ENCODE assay signal across 9 cellular contexts in genomic region chr22:43128928-43129424, GRCh38. TPM values are rescaled to one million over a fixed set of nuclear protein-coding genes. Genes with fewer than 3 reads are reported as not detected.
A peak's percentile ranks its signal among the peaks of the same experiment; 100 is the strongest.
DNase-seq lines count a peak whose midpoint lies in the region; ATAC-seq, FAIRE-seq and TF ChIP-seq lines count a peak whose summit lies in the region.
"Had no signal": no experiment of that assay in that cellular context is flagged by ENCODE, and none has a peak within 500 bp of the region (broad histone marks: within the 10 kb centered on the region; RNA-seq: fewer than 3 reads in every experiment).

No MANE protein-coding gene starts in this region.

- ATAC-seq in GM12878, result peak; percentile 41
- no peak for ATAC-seq in HG03342 (IDR thresholded peaks at IDR 0.05; ENCODE audit: unreplicated experiment)

- no peak for FAIRE-seq in GM12878 (lab: Jason Lieb, UNC)

- no peaks in the 10 kb centered on the region for H4K20me1 ChIP-seq in GM12878 (ENCODE audit: control insufficient read depth, insufficient read depth)

- RAD21 ChIA-PET in GM12878 (lab: Charles Lee; ENCODE audit: unreplicated experiment), result no interaction called here

- no peak for TF ChIP-seq RAD21 in GM12878 (IDR thresholded peaks at IDR 0.05; ENCODE audit: insufficient read depth, low read depth, low read length)

- no peak for TF ChIP-seq CTCF in GM12878 (IDR thresholded peaks at IDR 0.05 in 2 of 3, conservative IDR thresholded peaks at IDR 0.05 in 1 of 3; ENCODE audit: control insufficient read depth in 2 of 3, extremely low read depth in 1 of 3, insufficient read depth in 1 of 3, low read depth in 3 of 3, low read length in 3 of 3)

- peak; percentile 88 for DNase-seq in COR-L47 (lab: John Stamatoyannopoulos, UW)
- peak; percentile 27 to 61 for DNase-seq in NCI-H187 (lab: John Stamatoyannopoulos, UW)
- DNase-seq in GM12878 (ENCODE audit: low read depth, low spot score), result no peak
- no peak for DNase-seq in OCI-M1 (lab: John Stamatoyannopoulos, UW)
- DNase-seq in NCI-H446 (lab: John Stamatoyannopoulos, UW), result no peak
- DNase-seq: CD4-positive, CD25-positive, alpha-beta regulatory T cell; esophagus squamous epithelium; mesendoderm had no signal

- H3K9ac ChIP-seq in GM12878 (ENCODE audit: control insufficient read depth, insufficient read depth, low read length), result no peak overlapping the region

- no peak for TF ChIP-seq POLR2A in GM12878 (IDR thresholded peaks at IDR 0.05; ENCODE audit: low read depth, low read length)

- CTCF ChIA-PET in GM12878 (lab: Yijun Ruan, JAX), result no interaction called here

- no peak overlapping the region for H2AFZ ChIP-seq in GM12878 (ENCODE audit: control insufficient read depth, low read depth, low read length)

- no peak overlapping the region for H3K4me2 ChIP-seq in GM12878 (ENCODE audit: control insufficient read depth, insufficient read depth)

- peaks cover 1 to 4% of the 10 kb centered on the region in 2 experiments; a peak in 3 of 4 replicates for H3K36me3 ChIP-seq in GM12878 (ENCODE audit: control insufficient read depth in 2 of 2, insufficient read depth in 2 of 2, low read length in 1 of 2)

- in situ Hi-C loops in GM12878 (cut with MboI), result no loop called here

- no peak overlapping the region for H3K27ac ChIP-seq in GM12878 (ENCODE audit: control insufficient read depth, insufficient read depth)

- TF ChIP-seq EP300 in GM12878 (IDR thresholded peaks at IDR 0.05; ENCODE audit: borderline replicate concordance in 1 of 2, control insufficient read depth in 1 of 2, low read depth in 2 of 2, low read length in 2 of 2), result no peak

- WGBS in GM12878 (ENCODE audit: insufficient coverage, insufficient replicate concordance, low lambda C conversion rate, missing lambda C conversion rate), result 49% methylated on average over 18 of the region's 20 CpGs

- no TSS peak for BruUV-seq in GM12878 (replicated peaks; lab: Mats Ljungman, UMichigan)

- intact Hi-C loops in GM12878 (cut with micrococcal nuclease; ENCODE audit: unreplicated experiment), result no loop called here

- POLR2A ChIA-PET in GM12878 (lab: Charles Lee), result no interaction called here

- no peaks in the 10 kb centered on the region for H3K9me3 ChIP-seq in GM12878 (replicated peaks; ENCODE audit: control insufficient read depth, insufficient read depth, low read length)
- H3K9me3 ChIP-seq: esophagus squamous epithelium had no signal

- no peaks in the 10 kb centered on the region for H3K79me2 ChIP-seq in GM12878 (ENCODE audit: control insufficient read depth, insufficient read depth, low read length)

- no peak overlapping the region for H3K4me3 ChIP-seq in GM12878
- H3K4me3 ChIP-seq: esophagus squamous epithelium had no signal

- no peaks in the 10 kb centered on the region for H3K27me3 ChIP-seq in GM12878 (replicated peaks in 1 of 2; ENCODE audit: control insufficient read depth in 2 of 2, insufficient read depth in 2 of 2, low read length in 1 of 2)
- H3K27me3 ChIP-seq: esophagus squamous epithelium had no signal

- H3K4me1 ChIP-seq in GM12878 (ENCODE audit: control insufficient read depth, insufficient read depth, low read length), result peaks cover 31% of the 10 kb centered on the region

- SMC1A ChIA-PET in GM12878 (lab: Charles Lee; ENCODE audit: uncharacterized antibody, unreplicated experiment), result no interaction called here

RNA-seq across cellular contexts. Expression of gene MCAT, which starts 14.2 kb away (rescaled TPM):
- total RNA-seq in GM12878 (2013; cell fraction: nucleolus; rRNA removed), result 32.5 and 52.1 TPM in 2 replicates
- total RNA-seq in GM12878 (2014; rRNA removed), result 20.6 and 22.3 TPM in 2 replicates
- 9.9 and 11.8 TPM in 2 replicates for total RNA-seq in GM12878 (2014; rRNA removed; fragmentation: Illumina TruSeq; extraction: Trizol)
- total RNA-seq in GM12878 (2021), result 26.2 and 26.5 TPM in 2 replicates
- 4.2 TPM for polyA plus RNA-seq in GM12878 (2011; ENCODE audit: low read depth)
- polyA plus RNA-seq in GM12878 (2011; rRNA removed), result 12.1 and 16.5 TPM in 2 replicates
- polyA plus RNA-seq in GM12878 (2011; cell fraction: cytosol; rRNA removed), result 22.5 and 34.9 TPM in 2 replicates
- polyA plus RNA-seq in GM12878 (2011; cell fraction: nucleus; rRNA removed), result 15.9 and 25.4 TPM in 2 replicates
- polyA plus RNA-seq in GM12878 (2012), result 10.8 and 11.2 TPM in 2 replicates
- 5.3 and 11.9 TPM in 2 replicates for polyA plus RNA-seq in GM12878 (2014; fragmentation: Illumina TruSeq; extraction: Trizol)
- polyA plus RNA-seq in GM12878 (2014; fragmentation: Nextera tagmentation; extraction: Ambion mirVana), result 10 to 100 TPM in 1 of 2 experiments, 1 to 10 TPM in 1; 3.6 to 10.8 TPM
- 29.1 and 30.8 TPM in 2 replicates for polyA plus RNA-seq in GM12878 (2014; rRNA removed)
- 10 to 100 TPM; 22.1 to 26.4 TPM for polyA plus RNA-seq in GM12878 (2016; fragmentation: Nextera tagmentation; extraction: Ambion mirVana)
- polyA minus RNA-seq in GM12878 (2011; rRNA and poly(A)+ RNA removed), result 10.9 and 19.5 TPM in 2 replicates
- 7.1 and 9.0 TPM in 2 replicates for polyA minus RNA-seq in GM12878 (2011; cell fraction: cytosol; rRNA and poly(A)+ RNA removed)
- 5.9 and 15.7 TPM in 2 replicates for polyA minus RNA-seq in GM12878 (2011; cell fraction: nucleus; rRNA and poly(A)+ RNA removed)

RNA-seq across cellular contexts. Expression of gene BIK, which starts 18.4 kb away (rescaled TPM):
- total RNA-seq in GM12878 (2013; cell fraction: nucleolus; rRNA removed), result not detected in 2 replicates
- total RNA-seq in GM12878 (2014; rRNA removed), result 9.8 and 10.5 TPM in 2 replicates
- 2.7 TPM in 2 replicates for total RNA-seq in GM12878 (2014; rRNA removed; fragmentation: Illumina TruSeq; extraction: Trizol)
- 6.3 and 8.0 TPM in 2 replicates for total RNA-seq in GM12878 (2021)
- 2.3 TPM for polyA plus RNA-seq in GM12878 (2011; ENCODE audit: low read depth)
- 0.16 and 0.33 TPM in 2 replicates for polyA plus RNA-seq in GM12878 (2011; rRNA removed)
- polyA plus RNA-seq in GM12878 (2011; cell fraction: cytosol; rRNA removed), result 1.0 and 1.1 TPM in 2 replicates
- 0.70 and 1.0 TPM in 2 replicates for polyA plus RNA-seq in GM12878 (2011; cell fraction: nucleus; rRNA removed)
- polyA plus RNA-seq in GM12878 (2012), result 2.5 and 3.6 TPM in 2 replicates
- polyA plus RNA-seq in GM12878 (2014; fragmentation: Illumina TruSeq; extraction: Trizol), result 1.6 TPM in 1 of 2 replicates, not detected in the other
- 1 to 10 TPM; 1.4 to 1.5 TPM for polyA plus RNA-seq in GM12878 (2014; fragmentation: Nextera tagmentation; extraction: Ambion mirVana)
- 7.5 TPM in 2 replicates for polyA plus RNA-seq in GM12878 (2014; rRNA removed)
- polyA plus RNA-seq in GM12878 (2016; fragmentation: Nextera tagmentation; extraction: Ambion mirVana), result 1 to 10 TPM; 5.1 to 5.6 TPM
- polyA minus RNA-seq in GM12878 (2011; rRNA and poly(A)+ RNA removed), result not detected in 2 replicates
- not detected in 2 replicates for polyA minus RNA-seq in GM12878 (2011; cell fraction: cytosol; rRNA and poly(A)+ RNA removed)
- not detected in 2 replicates for polyA minus RNA-seq in GM12878 (2011; cell fraction: nucleus; rRNA and poly(A)+ RNA removed)

RNA-seq across cellular contexts. Expression of gene TSPO, which starts 22.4 kb away (rescaled TPM):
- 4.2 and 6.8 TPM in 2 replicates for total RNA-seq in GM12878 (2013; cell fraction: nucleolus; rRNA removed)
- total RNA-seq in GM12878 (2014; rRNA removed) (41.3 and 50.5 TPM in 2 replicates), GM12878 (2014; rRNA removed; fragmentation: Illumina TruSeq; extraction: Trizol) (4.9 and 6.6 TPM in 2 replicates), GM12878 (2021) (25.8 and 31.6 TPM in 2 replicates)
- polyA plus RNA-seq in GM12878 (2011; ENCODE audit: low read depth), result 6.8 TPM
- polyA plus RNA-seq in GM12878 (2011; rRNA removed) (6.1 and 11.7 TPM in 2 replicates), GM12878 (2014; fragmentation: Illumina TruSeq; extraction: Trizol) (1.4 TPM in 1 of 2 replicates, not detected in the other), GM12878 (2014; fragmentation: Nextera tagmentation; extraction: Ambion mirVana) (1 to 10 TPM; 1.8 to 3.4 TPM), GM12878 (2014; rRNA removed) (41.1 and 46.8 TPM in 2 replicates), GM12878 (2016; fragmentation: Nextera tagmentation; extraction: Ambion mirVana) (10 to 100 TPM; 27.1 to 30.8 TPM)
- polyA plus RNA-seq in GM12878 (2011; cell fraction: cytosol; rRNA removed), result 23.6 and 34.9 TPM in 2 replicates
- 19.5 and 31.3 TPM in 2 replicates for polyA plus RNA-seq in GM12878 (2011; cell fraction: nucleus; rRNA removed)
- polyA plus RNA-seq in GM12878 (2012), result 14.1 and 30.7 TPM in 2 replicates
- 1.7 and 11.1 TPM in 2 replicates for polyA minus RNA-seq in GM12878 (2011; rRNA and poly(A)+ RNA removed)
- 3.7 and 5.5 TPM in 2 replicates for polyA minus RNA-seq in GM12878 (2011; cell fraction: cytosol; rRNA and poly(A)+ RNA removed)
- polyA minus RNA-seq in GM12878 (2011; cell fraction: nucleus; rRNA and poly(A)+ RNA removed), result 3.1 and 6.0 TPM in 2 replicates

RNA-seq across cellular contexts. Expression of gene TTLL1, which starts 39.8 kb away (rescaled TPM):
- 2.4 and 2.7 TPM in 2 replicates for total RNA-seq in GM12878 (2013; cell fraction: nucleolus; rRNA removed)
- total RNA-seq in GM12878 (2014; rRNA removed), result 2.8 and 3.4 TPM in 2 replicates
- total RNA-seq in GM12878 (2014; rRNA removed; fragmentation: Illumina TruSeq; extraction: Trizol), result 3.7 and 3.8 TPM in 2 replicates
- total RNA-seq in GM12878 (2021), result 2.6 and 3.5 TPM in 2 replicates
- polyA plus RNA-seq in GM12878 (2011; ENCODE audit: low read depth), result 2.8 TPM
- polyA plus RNA-seq in GM12878 (2011; rRNA removed), result 2.2 TPM in 2 replicates
- polyA plus RNA-seq in GM12878 (2011; cell fraction: cytosol; rRNA removed), result 2.9 and 3.4 TPM in 2 replicates
- polyA plus RNA-seq in GM12878 (2011; cell fraction: nucleus; rRNA removed), result 1.7 TPM in 2 replicates
- 3.8 TPM in 2 replicates for polyA plus RNA-seq in GM12878 (2012)
- 4.8 and 5.6 TPM in 2 replicates for polyA plus RNA-seq in GM12878 (2014; fragmentation: Illumina TruSeq; extraction: Trizol)
- under 1 TPM; 0.39 to 0.80 TPM for polyA plus RNA-seq in GM12878 (2014; fragmentation: Nextera tagmentation; extraction: Ambion mirVana)
- 4.5 and 4.9 TPM in 2 replicates for polyA plus RNA-seq in GM12878 (2014; rRNA removed)
- 1 to 10 TPM; 3.9 to 4.4 TPM for polyA plus RNA-seq in GM12878 (2016; fragmentation: Nextera tagmentation; extraction: Ambion mirVana)
- polyA minus RNA-seq in GM12878 (2011; rRNA and poly(A)+ RNA removed), result 2.5 and 3.7 TPM in 2 replicates
- 1.4 TPM in 1 of 2 replicates, not detected in the other for polyA minus RNA-seq in GM12878 (2011; cell fraction: cytosol; rRNA and poly(A)+ RNA removed)
- 0.24 TPM in 1 of 2 replicates, not detected in the other for polyA minus RNA-seq in GM12878 (2011; cell fraction: nucleus; rRNA and poly(A)+ RNA removed)

RNA-seq across cellular contexts. Expression of gene TTLL12, which starts 58.0 kb away (rescaled TPM):
- 18.0 and 21.6 TPM in 2 replicates for total RNA-seq in GM12878 (2013; cell fraction: nucleolus; rRNA removed)
- total RNA-seq in GM12878 (2014; rRNA removed) (79.5 and 89.8 TPM in 2 replicates), GM12878 (2014; rRNA removed; fragmentation: Illumina TruSeq; extraction: Trizol) (17.7 and 22.3 TPM in 2 replicates), GM12878 (2021) (65.6 and 66.6 TPM in 2 replicates)
- polyA plus RNA-seq in GM12878 (2011; ENCODE audit: low read depth), result 9.3 TPM
- polyA plus RNA-seq in GM12878 (2011; rRNA removed) (4.9 and 14.9 TPM in 2 replicates), GM12878 (2014; fragmentation: Illumina TruSeq; extraction: Trizol) (6.8 and 26.6 TPM in 2 replicates), GM12878 (2014; fragmentation: Nextera tagmentation; extraction: Ambion mirVana) (1 to 10 TPM in 1 of 2 experiments, under 1 TPM in 1; 1.00 to 3.0 TPM), GM12878 (2014; rRNA removed) (50.5 and 58.7 TPM in 2 replicates), GM12878 (2016; fragmentation: Nextera tagmentation; extraction: Ambion mirVana) (10 to 100 TPM; 66.1 to 83.6 TPM)
- polyA plus RNA-seq in GM12878 (2011; cell fraction: cytosol; rRNA removed), result 21.6 and 25.3 TPM in 2 replicates
- 24.3 and 34.3 TPM in 2 replicates for polyA plus RNA-seq in GM12878 (2011; cell fraction: nucleus; rRNA removed)
- polyA plus RNA-seq in GM12878 (2012), result 23.2 and 26.7 TPM in 2 replicates
- 16.1 and 18.4 TPM in 2 replicates for polyA minus RNA-seq in GM12878 (2011; rRNA and poly(A)+ RNA removed)
- 11.8 and 12.2 TPM in 2 replicates for polyA minus RNA-seq in GM12878 (2011; cell fraction: cytosol; rRNA and poly(A)+ RNA removed)
- 5.9 and 11.0 TPM in 2 replicates for polyA minus RNA-seq in GM12878 (2011; cell fraction: nucleus; rRNA and poly(A)+ RNA removed)

Comparison
In these comparisons a context has a peak if more than half of its experiments do, and no peak if none do; other contexts are left out.
1. DNase-seq: peak in COR-L47 (single experiment) and NCI-H187 (2 of 2); none in GM12878 (single experiment), OCI-M1 (single experiment) and NCI-H446 (0 of 2).